ENCODE assay signal across 8 cellular contexts in genomic region chr12:54418441-54419087, GRCh38. TPM values are rescaled to one million over a fixed set of nuclear protein-coding genes. Genes with fewer than 3 reads are reported as not detected.
DNase-seq lines count a peak whose midpoint lies in the region; ATAC-seq and TF ChIP-seq lines count a peak whose summit lies in the region.

No MANE protein-coding gene starts in this region.

- intact Hi-C loops in PC-9 (cut with micrococcal nuclease; ENCODE audit: unreplicated experiment) = no loop called here

- peak in 1 of 2 experiments; percentile 1 for DNase-seq in PC-9
- DNase-seq in erythroblast (lab: John Stamatoyannopoulos, UW) = peak; percentile 25 to 50
- no peak for DNase-seq in NCI-H510A treated with DMSO at 0.1 percent for 48 hours (lab: John Stamatoyannopoulos, UW)
- DNase-seq in effector CD8-positive, alpha-beta T cell (lab: John Stamatoyannopoulos, UW) = no peak

- peaks cover 24% of the 10 kb centered on the region for H3F3A ChIP-seq in PC-9 (ENCODE audit: insufficient read depth, low read depth)

- H3K4me1 ChIP-seq in BLaER1 treated with 17β-estradiol and CSF1 and Interleukin-3, amounts not matched to agents 10 nM and 100 nM = peaks cover 76 to 80% (median 78%) of the 10 kb centered on the region in 10 experiments
- H3K4me1 ChIP-seq in PC-9 (replicated peaks; ENCODE audit: insufficient read depth) = peaks cover 50% of the 10 kb centered on the region
- peaks cover 10% of the 10 kb centered on the region for H3K4me1 ChIP-seq in neuron (ENCODE audit: insufficient read depth, low read length)

- H3K4me3 ChIP-seq in BLaER1 treated with 17β-estradiol and CSF1 and Interleukin-3, amounts not matched to agents 10 nM and 100 nM = peak overlapping the region; percentile 95 to 100 (median 98)
- H3K4me3 ChIP-seq in PC-9 = peak overlapping the region; percentile 92
- H3K4me3 ChIP-seq in neuron (ENCODE audit: low read length) = peak overlapping the region; percentile 47

- no peaks in the 10 kb centered on the region for H3K9me3 ChIP-seq in BLaER1 treated with 17β-estradiol and CSF1 and Interleukin-3, amounts not matched to agents 10 nM and 100 nM (replicated peaks in 1 of 11)
- H3K9me3 ChIP-seq in PC-9 (ENCODE audit: insufficient read depth, low read depth) (no peaks in the 10 kb centered on the region), neuron (ENCODE audit: low read length) (no peaks in the 10 kb centered on the region)

- TF ChIP-seq POLR2A in erythroblast (IDR thresholded peaks at IDR 0.05; ENCODE audit: low read length) = no peak

- POLR2A ChIA-PET in PC-9 (lab: Charles Lee; ENCODE audit: unreplicated experiment) = no interaction called here

- peaks cover 0 to 20% (median 4%) of the 10 kb centered on the region in 11 experiments; a peak in 6 of 22 replicates for H3K36me3 ChIP-seq in BLaER1 treated with 17β-estradiol and CSF1 and Interleukin-3, amounts not matched to agents 10 nM and 100 nM
- H3K36me3 ChIP-seq in PC-9 (ENCODE audit: low read depth) = no peaks in the 10 kb centered on the region
- no peaks in the 10 kb centered on the region for H3K36me3 ChIP-seq in neuron (ENCODE audit: insufficient read depth, low read length)

- no TSS peak for BruUV-seq in PC-9 (replicated peaks; lab: Mats Ljungman, UMichigan)

- peaks cover 7 to 36% (median 36%) of the 10 kb centered on the region in 11 experiments; a peak in 17 of 22 replicates for H4K20me1 ChIP-seq in BLaER1 treated with 17β-estradiol and CSF1 and Interleukin-3, amounts not matched to agents 10 nM and 100 nM
- no peaks in the 10 kb centered on the region for H4K20me1 ChIP-seq in PC-9 (ENCODE audit: insufficient read depth)

- H3K9ac ChIP-seq in BLaER1 treated with 17β-estradiol and CSF1 and Interleukin-3, amounts not matched to agents 10 nM and 100 nM = peak overlapping the region; percentile 92 to 96 (median 94)

- H3K27me3 ChIP-seq in BLaER1 treated with 17β-estradiol and CSF1 and Interleukin-3, amounts not matched to agents 10 nM and 100 nM = no peaks in the 10 kb centered on the region
- H3K27me3 ChIP-seq in PC-9 (ENCODE audit: insufficient read depth, low read depth) (no peaks in the 10 kb centered on the region), neuron (ENCODE audit: insufficient read depth, low read length) (peaks cover 40% of the 10 kb centered on the region)

- peaks cover 39% of the 10 kb centered on the region for H3K79me2 ChIP-seq in PC-9 (ENCODE audit: low read depth)

- no peaks in the 10 kb centered on the region for H3K9me2 ChIP-seq in PC-9 (ENCODE audit: insufficient read depth)

- H3K4me2 ChIP-seq in BLaER1 treated with 17β-estradiol and CSF1 and Interleukin-3, amounts not matched to agents 10 nM and 100 nM = peak overlapping the region; percentile 92 to 100 (median 99)
- peak overlapping the region; percentile 95 for H3K4me2 ChIP-seq in PC-9

- H2AFZ ChIP-seq in PC-9 = peak overlapping the region; percentile 88
- H2AFZ ChIP-seq in neuron (ENCODE audit: low read depth, low read length) = peak overlapping the region; percentile 65

- CTCF ChIA-PET in PC-9 (lab: Charles Lee) = interaction anchor here (2.8 kb wide), 1 partner anchor 19 kb away, joined by 13 read pairs; no protein-coding TSS in a partner anchor

- no peak for ATAC-seq in GM19023 (IDR thresholded peaks at IDR 0.05; ENCODE audit: unreplicated experiment)
- no peak for ATAC-seq in GM18873 (IDR thresholded peaks at IDR 0.05; ENCODE audit: low FRiP score, unreplicated experiment)

- TF ChIP-seq CTCF in PC-9 (conservative IDR thresholded peaks at IDR 0.05) = no peak

- H3K27ac ChIP-seq in BLaER1 treated with 17β-estradiol and CSF1 and Interleukin-3, amounts not matched to agents 10 nM and 100 nM = peak overlapping the region; percentile 84 to 93 (median 89)
- no peak overlapping the region for H3K27ac ChIP-seq in PC-9

RNA-seq across cellular contexts. Expression of gene ITGA5, which starts 0.5 kb away (rescaled TPM):
- 26.7 and 28.4 TPM in 2 replicates for total RNA-seq in PC-9 (2021)

RNA-seq across cellular contexts. Expression of gene ZNF385A, which starts 34.0 kb away (rescaled TPM):
- 17.2 and 18.0 TPM in 2 replicates for total RNA-seq in PC-9 (2021)

RNA-seq across cellular contexts. Expression of gene GPR84, which starts 54.3 kb away (rescaled TPM):
- total RNA-seq in PC-9 (2021) = not detected in 2 replicates

RNA-seq across cellular contexts. Expression of gene GTSF1, which starts 54.8 kb away (rescaled TPM):
- total RNA-seq in PC-9 (2021) = not detected in 2 replicates

Comparison
In these comparisons a context has a peak if more than half of its experiments do, and no peak if none do; other contexts are left out.
1. H3K4me3 ChIP-seq: peak in every context shown above with its lines; median percentile 98 in BLaER1 treated with 17β-estradiol and CSF1 and Interleukin-3, amounts not matched to agents 10 nM and 100 nM; 92 in PC-9; 47 in neuron.
2. DNase-seq: peak in erythroblast (2 of 2); none in NCI-H510A treated with DMSO at 0.1 percent for 48 hours (single experiment) and effector CD8-positive, alpha-beta T cell (single experiment).